In the genomic region with DNA sequence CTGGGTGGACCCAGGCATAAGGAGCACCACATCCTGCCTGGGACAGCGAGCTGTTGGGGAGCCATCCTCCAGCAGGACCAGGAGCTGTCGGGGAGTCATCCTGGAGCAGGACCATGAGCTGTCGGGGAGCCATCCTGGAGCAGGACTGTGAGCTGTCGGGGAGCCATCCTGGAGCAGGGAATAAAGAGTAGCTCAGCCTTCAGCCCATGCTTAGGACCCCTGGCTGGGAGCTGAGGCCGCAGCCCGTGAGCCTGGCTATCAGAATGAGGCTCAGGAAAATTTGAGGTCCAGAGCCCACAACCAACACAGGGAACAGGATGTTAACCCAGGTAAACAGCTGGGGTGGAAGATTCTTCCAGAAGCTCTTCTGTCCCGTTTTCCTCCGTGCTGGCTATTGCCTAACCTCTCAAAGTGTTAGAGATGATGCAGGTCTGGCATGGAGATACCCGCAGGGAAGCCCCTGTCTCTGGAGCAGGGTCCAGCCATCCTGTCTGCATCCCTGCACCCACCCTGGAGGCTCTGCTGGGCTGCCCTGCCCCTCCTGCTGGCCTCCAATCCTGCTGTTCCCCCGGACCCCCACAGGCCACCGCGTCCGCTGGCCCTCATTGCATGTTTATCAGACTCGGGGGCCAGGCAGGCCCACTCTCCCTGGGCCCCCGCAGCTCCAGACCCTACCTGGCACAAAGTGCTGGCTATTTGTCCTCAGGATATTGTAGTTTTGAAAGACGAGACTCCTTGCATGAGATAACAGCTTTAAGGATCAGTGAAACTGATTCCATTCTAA, we compare ENCODE assay signal across 28 cellular contexts.
DNase-seq lines count a peak whose midpoint lies in the region; ATAC-seq and TF ChIP-seq lines count a peak whose summit lies in the region.
"Had no signal": no experiment of that assay in that cellular context is flagged by ENCODE, and none has a peak within 500 bp of the region (broad histone marks: within the 10 kb centered on the region; RNA-seq: fewer than 3 reads in every experiment).

No MANE protein-coding gene starts in this region.

- in situ Hi-C loops in GM23248 (cut with MboI), result no loop called here

- H3K9me2 ChIP-seq in GM23248 (ENCODE audit: insufficient read depth), result no peaks in the 10 kb centered on the region

- WGBS in GM23248 (ENCODE audit: low coverage in 1 of 2, low lambda C conversion rate in 2 of 2, missing lambda C conversion rate in 2 of 2), 2 experiments, result 55 to 65% methylated on average over 12 to 15 of the region's 16 CpGs

- H3K4me1 ChIP-seq in parathyroid adenoma, result peaks cover 4% of the 10 kb centered on the region
- no peaks in the 10 kb centered on the region for H3K4me1 ChIP-seq in GM23248 (ENCODE audit: insufficient read depth)
- H3K4me1 ChIP-seq: Caco-2, HAP-1 had no signal

- H3K4me2 ChIP-seq in parathyroid adenoma (ENCODE audit: low read length) (no peak overlapping the region), GM23248 (ENCODE audit: unreplicated experiment) (no peak overlapping the region)

- H3K9ac ChIP-seq in parathyroid adenoma (no peak overlapping the region), GM23248 (no peak overlapping the region)

- no peak overlapping the region for H3K27ac Mint-ChIP-seq in activated CD8-positive, alpha-beta T cell treated with anti-CD3 and anti-CD28 coated beads for 36 hours
- no peak overlapping the region for H3K27ac Mint-ChIP-seq in activated CD8-positive, alpha-beta T cell treated with anti-CD3 and anti-CD28 coated beads, Interleukin-2, amount 10 ng/mL, durations not matched to agents 7 days and 5 days
- H3K27ac Mint-ChIP-seq in stimulated activated naive CD8-positive, alpha-beta T cell treated with anti-CD3 and anti-CD28 coated beads, Interleukin-15, amount 100 ng/mL, for 72 hours, result no peak overlapping the region
- H3K27ac Mint-ChIP-seq in activated naive CD4-positive, alpha-beta T cell treated with anti-CD3 and anti-CD28 coated beads, Interleukin-2, amount 10 ng/mL, durations not matched to agents 7 days and 5 days, result no peak overlapping the region
- no peak overlapping the region for H3K27ac Mint-ChIP-seq in glutamatergic neuron (ENCODE audit: unreplicated experiment)
- H3K27ac Mint-ChIP-seq: B cell; CD8-positive, alpha-beta T cell; HFFc6 had no signal

- no peak for TF ChIP-seq CTCF in activated CD8-positive, alpha-beta T cell treated with anti-CD3 and anti-CD28 coated beads for 36 hours (IDR thresholded peaks at IDR 0.05)
- TF ChIP-seq CTCF in parathyroid adenoma (IDR thresholded peaks at IDR 0.05), result no peak
- no peak for TF ChIP-seq CTCF in glutamatergic neuron (IDR thresholded peaks at IDR 0.05; ENCODE audit: partially characterized antibody, unreplicated experiment)

- H3K9me3 ChIP-seq in parathyroid adenoma (ENCODE audit: control insufficient read depth, low read length) (no peaks in the 10 kb centered on the region), GM23248 (ENCODE audit: low read depth) (no peaks in the 10 kb centered on the region)
- H3K9me3 ChIP-seq: HAP-1 had no signal

- DNase-seq in activated CD8-positive, alpha-beta T cell treated with anti-CD3 and anti-CD28 coated beads for 36 hours, result no peak
- no peak for DNase-seq in activated CD8-positive, alpha-beta T cell treated with anti-CD3 and anti-CD28 coated beads, Interleukin-2, amount 10 ng/mL, durations not matched to agents 7 days and 5 days
- no peak for DNase-seq in stimulated activated naive CD8-positive, alpha-beta T cell treated with anti-CD3 and anti-CD28 coated beads, Interleukin-15, amount 100 ng/mL, for 72 hours
- no peak for DNase-seq in stimulated activated naive CD8-positive, alpha-beta T cell treated with anti-CD3 and anti-CD28 coated beads, Interleukin-15, Interleukin-2, amounts not matched to agents 100 U/mL and 50 U/mL, for 24 hours
- no peak for DNase-seq in GM23248
- no peak for DNase-seq in activated naive CD4-positive, alpha-beta T cell treated with anti-CD3 and anti-CD28 coated beads, Interleukin-2, amount 10 ng/mL, durations not matched to agents 7 days and 5 days
- DNase-seq in glutamatergic neuron, result no peak
- DNase-seq: Caco-2; CD8-positive, alpha-beta T cell; DMS 273 treated with DMSO at 0.1 percent for 48 hours; DMS79; GDM1; GOT3; HFFc6; MV-4-11; NCI-H1105; NCI-H1436 treated with DMSO at 0.1 percent for 48 hours; NCI-H187 treated with DMSO at 0.1 percent for 48 hours; NCI-H526; NCI-H82; NK-92 treated with Interleukin-12 subunit alpha and Interleukin-12 subunit beta, amount 100 ng/mL, for 24 hours; PC-3 had no signal

- H3K27ac ChIP-seq in parathyroid adenoma (no peak overlapping the region), GM23248 (no peak overlapping the region)
- H3K27ac ChIP-seq: 22Rv1, C4-2B had no signal

- H3K4me1 Mint-ChIP-seq in activated CD8-positive, alpha-beta T cell treated with anti-CD3 and anti-CD28 coated beads for 36 hours (ENCODE audit: low read depth), result no peaks in the 10 kb centered on the region
- H3K4me1 Mint-ChIP-seq in activated CD8-positive, alpha-beta T cell treated with anti-CD3 and anti-CD28 coated beads, Interleukin-2, amount 10 ng/mL, durations not matched to agents 7 days and 5 days (ENCODE audit: low read depth), result no peaks in the 10 kb centered on the region
- no peaks in the 10 kb centered on the region for H3K4me1 Mint-ChIP-seq in stimulated activated naive CD8-positive, alpha-beta T cell treated with anti-CD3 and anti-CD28 coated beads, Interleukin-15, amount 100 ng/mL, for 72 hours
- H3K4me1 Mint-ChIP-seq in activated naive CD4-positive, alpha-beta T cell treated with anti-CD3 and anti-CD28 coated beads, Interleukin-2, amount 10 ng/mL, durations not matched to agents 7 days and 5 days, result no peaks in the 10 kb centered on the region
- H3K4me1 Mint-ChIP-seq in glutamatergic neuron (ENCODE audit: low read depth, unreplicated experiment), result peaks cover 12% of the 10 kb centered on the region
- H3K4me1 Mint-ChIP-seq: B cell had no signal

- POLR2A ChIA-PET in activated CD8-positive, alpha-beta T cell treated with anti-CD3 and anti-CD28 coated beads for 36 hours (lab: Charles Lee), result no interaction called here
- POLR2A ChIA-PET in activated CD8-positive, alpha-beta T cell treated with anti-CD3 and anti-CD28 coated beads, Interleukin-2, amount 10 ng/mL, durations not matched to agents 7 days and 5 days (lab: Charles Lee), result no interaction called here

- ATAC-seq in activated CD8-positive, alpha-beta T cell treated with anti-CD3 and anti-CD28 coated beads for 36 hours, result peak; percentile 17
- ATAC-seq in activated CD8-positive, alpha-beta T cell treated with anti-CD3 and anti-CD28 coated beads, Interleukin-2, amount 10 ng/mL, durations not matched to agents 7 days and 5 days, result no peak
- peak; percentile 6 for ATAC-seq in stimulated activated naive CD8-positive, alpha-beta T cell treated with anti-CD3 and anti-CD28 coated beads, Interleukin-15, amount 100 ng/mL, for 72 hours
- no peak for ATAC-seq in stimulated activated naive CD8-positive, alpha-beta T cell treated with anti-CD3 and anti-CD28 coated beads, Interleukin-15, Interleukin-2, amounts not matched to agents 100 U/mL and 50 U/mL, for 24 hours
- ATAC-seq: CD8-positive, alpha-beta T cell; GM12878; PC-3 had no signal

- H4K20me1 ChIP-seq in GM23248 (ENCODE audit: insufficient read depth), result no peaks in the 10 kb centered on the region

- H3K36me3 ChIP-seq in parathyroid adenoma (ENCODE audit: control insufficient read depth, insufficient read depth, low read length) (no peaks in the 10 kb centered on the region), GM23248 (ENCODE audit: low read depth) (no peaks in the 10 kb centered on the region)
- H3K36me3 ChIP-seq: HAP-1 had no signal

- H3K4me3 Mint-ChIP-seq in activated CD8-positive, alpha-beta T cell treated with anti-CD3 and anti-CD28 coated beads for 36 hours, result no peak overlapping the region
- no peak overlapping the region for H3K4me3 Mint-ChIP-seq in activated CD8-positive, alpha-beta T cell treated with anti-CD3 and anti-CD28 coated beads, Interleukin-2, amount 10 ng/mL, durations not matched to agents 7 days and 5 days
- H3K4me3 Mint-ChIP-seq in stimulated activated naive CD8-positive, alpha-beta T cell treated with anti-CD3 and anti-CD28 coated beads, Interleukin-15, amount 100 ng/mL, for 72 hours, result no peak overlapping the region
- no peak overlapping the region for H3K4me3 Mint-ChIP-seq in activated naive CD4-positive, alpha-beta T cell treated with anti-CD3 and anti-CD28 coated beads, Interleukin-2, amount 10 ng/mL, durations not matched to agents 7 days and 5 days
- H3K4me3 Mint-ChIP-seq in glutamatergic neuron (ENCODE audit: unreplicated experiment), result no peak overlapping the region
- H3K4me3 Mint-ChIP-seq: B cell; CD8-positive, alpha-beta T cell; HFFc6 had no signal

- H2AFZ ChIP-seq in parathyroid adenoma, result peak overlapping the region; percentile 26
- H2AFZ ChIP-seq in GM23248, result no peak overlapping the region

- no peaks in the 10 kb centered on the region for H3F3A ChIP-seq in GM23248 (ENCODE audit: insufficient read depth)

- H3K27me3 ChIP-seq in parathyroid adenoma (ENCODE audit: control insufficient read depth, insufficient read depth, low read length) (no peaks in the 10 kb centered on the region), GM23248 (replicated peaks; ENCODE audit: insufficient read depth) (no peaks in the 10 kb centered on the region)

- no peaks in the 10 kb centered on the region for H3K9me3 Mint-ChIP-seq in activated CD8-positive, alpha-beta T cell treated with anti-CD3 and anti-CD28 coated beads for 36 hours
- no peaks in the 10 kb centered on the region for H3K9me3 Mint-ChIP-seq in activated CD8-positive, alpha-beta T cell treated with anti-CD3 and anti-CD28 coated beads, Interleukin-2, amount 10 ng/mL, durations not matched to agents 7 days and 5 days (ENCODE audit: insufficient read depth)
- H3K9me3 Mint-ChIP-seq in stimulated activated naive CD8-positive, alpha-beta T cell treated with anti-CD3 and anti-CD28 coated beads, Interleukin-15, amount 100 ng/mL, for 72 hours, result no peaks in the 10 kb centered on the region
- no peaks in the 10 kb centered on the region for H3K9me3 Mint-ChIP-seq in activated naive CD4-positive, alpha-beta T cell treated with anti-CD3 and anti-CD28 coated beads, Interleukin-2, amount 10 ng/mL, durations not matched to agents 7 days and 5 days
- H3K9me3 Mint-ChIP-seq in glutamatergic neuron (ENCODE audit: unreplicated experiment), result no peaks in the 10 kb centered on the region
- H3K9me3 Mint-ChIP-seq: CD8-positive, alpha-beta T cell had no signal

- intact Hi-C loops in activated CD8-positive, alpha-beta T cell treated with anti-CD3 and anti-CD28 coated beads for 36 hours (cut with micrococcal nuclease), result no loop called here

- H3K27me3 Mint-ChIP-seq in activated CD8-positive, alpha-beta T cell treated with anti-CD3 and anti-CD28 coated beads for 36 hours, result no peaks in the 10 kb centered on the region
- H3K27me3 Mint-ChIP-seq in activated CD8-positive, alpha-beta T cell treated with anti-CD3 and anti-CD28 coated beads, Interleukin-2, amount 10 ng/mL, durations not matched to agents 7 days and 5 days (ENCODE audit: low read depth), result no peaks in the 10 kb centered on the region
- H3K27me3 Mint-ChIP-seq in stimulated activated naive CD8-positive, alpha-beta T cell treated with anti-CD3 and anti-CD28 coated beads, Interleukin-15, amount 100 ng/mL, for 72 hours, result no peaks in the 10 kb centered on the region
- H3K27me3 Mint-ChIP-seq in activated naive CD4-positive, alpha-beta T cell treated with anti-CD3 and anti-CD28 coated beads, Interleukin-2, amount 10 ng/mL, durations not matched to agents 7 days and 5 days, result no peaks in the 10 kb centered on the region
- no peaks in the 10 kb centered on the region for H3K27me3 Mint-ChIP-seq in glutamatergic neuron (ENCODE audit: unreplicated experiment)
- H3K27me3 Mint-ChIP-seq: B cell had no signal

- H3K79me2 ChIP-seq in parathyroid adenoma (no peaks in the 10 kb centered on the region), GM23248 (ENCODE audit: insufficient read depth) (no peaks in the 10 kb centered on the region)

- H3K4me3 ChIP-seq in parathyroid adenoma (ENCODE audit: low read depth, low read length) (no peak overlapping the region), GM23248 (no peak overlapping the region)
- H3K4me3 ChIP-seq: GM12878, HAP-1 had no signal

- CTCF ChIA-PET in activated CD8-positive, alpha-beta T cell treated with anti-CD3 and anti-CD28 coated beads for 36 hours (lab: Charles Lee), result interaction anchor here (0.8 kb wide), 1 partner anchor 11 kb away, joined by 3 read pairs; no protein-coding TSS in a partner anchor
- CTCF ChIA-PET in activated CD8-positive, alpha-beta T cell treated with anti-CD3 and anti-CD28 coated beads, Interleukin-2, amount 10 ng/mL, durations not matched to agents 7 days and 5 days (lab: Charles Lee), result no interaction called here
- CTCF ChIA-PET in activated naive CD4-positive, alpha-beta T cell treated with anti-CD3 and anti-CD28 coated beads, Interleukin-2, amount 10 ng/mL, durations not matched to agents 7 days and 5 days (lab: Charles Lee), result interaction anchor here (0.7 kb wide), 1 partner anchor 8 kb away, joined by 3 read pairs; no protein-coding TSS in a partner anchor

- H3K36me3 Mint-ChIP-seq in activated CD8-positive, alpha-beta T cell treated with anti-CD3 and anti-CD28 coated beads for 36 hours (ENCODE audit: low read depth), result no peaks in the 10 kb centered on the region
- no peaks in the 10 kb centered on the region for H3K36me3 Mint-ChIP-seq in activated CD8-positive, alpha-beta T cell treated with anti-CD3 and anti-CD28 coated beads, Interleukin-2, amount 10 ng/mL, durations not matched to agents 7 days and 5 days (ENCODE audit: low read depth)
- no peaks in the 10 kb centered on the region for H3K36me3 Mint-ChIP-seq in activated naive CD4-positive, alpha-beta T cell treated with anti-CD3 and anti-CD28 coated beads, Interleukin-2, amount 10 ng/mL, durations not matched to agents 7 days and 5 days
- H3K36me3 Mint-ChIP-seq in glutamatergic neuron (ENCODE audit: unreplicated experiment), result no peaks in the 10 kb centered on the region
- H3K36me3 Mint-ChIP-seq: CD8-positive, alpha-beta T cell had no signal

Comparison
In these comparisons a context has a peak if more than half of its experiments do, and no peak if none do; other contexts are left out.
1. ATAC-seq: peak in activated CD8-positive, alpha-beta T cell treated with anti-CD3 and anti-CD28 coated beads for 36 hours (single experiment) and stimulated activated naive CD8-positive, alpha-beta T cell treated with anti-CD3 and anti-CD28 coated beads, Interleukin-15, amount 100 ng/mL, for 72 hours (single experiment); none in activated CD8-positive, alpha-beta T cell treated with anti-CD3 and anti-CD28 coated beads, Interleukin-2, amount 10 ng/mL, durations not matched to agents 7 days and 5 days (single experiment) and stimulated activated naive CD8-positive, alpha-beta T cell treated with anti-CD3 and anti-CD28 coated beads, Interleukin-15, Interleukin-2, amounts not matched to agents 100 U/mL and 50 U/mL, for 24 hours (single experiment).